ENCODE assay signal across 22 cellular contexts in genomic region chr12:27493260-27493935, GRCh38. TPM values are rescaled to one million over a fixed set of nuclear protein-coding genes. Genes with fewer than 3 reads are reported as not detected.
DNase-seq lines count a peak whose midpoint lies in the region; ATAC-seq, FAIRE-seq and TF ChIP-seq lines count a peak whose summit lies in the region.
"Had no signal": no experiment of that assay in that cellular context is flagged by ENCODE, and none has a peak within 500 bp of the region (broad histone marks: within the 10 kb centered on the region; RNA-seq: fewer than 3 reads in every experiment).

No MANE protein-coding gene starts in this region.

- no peaks in the 10 kb centered on the region for H4K20me1 ChIP-seq in HepG2 (ENCODE audit: insufficient read depth, low read length)

- no peak for TF ChIP-seq POLR2A in H54 (IDR thresholded peaks at IDR 0.05; ENCODE audit: low read depth, low read length)
- TF ChIP-seq POLR2A in HepG2 (IDR thresholded peaks at IDR 0.05; ENCODE audit: insufficient read depth in 1 of 2, low read depth in 2 of 2, low read length in 2 of 2) = no peak

- intact Hi-C loops in HepG2 (cut with micrococcal nuclease; ENCODE audit: unreplicated experiment) = no loop called here

- in situ Hi-C loops in ACHN (cut with HindIII; ENCODE audit: low pct_ligation_motif_present, low pct_unique_long_range_greater_than_20kb, low sequenced_read_pairs) (no loop called here), HepG2 (cut with HindIII; ENCODE audit: extremely low pct_ligation_motif_present, low pct_unique_long_range_greater_than_20kb) (no loop called here)

- H3K9ac ChIP-seq in HepG2 (ENCODE audit: insufficient read depth, low read depth, low read length) = no peak overlapping the region
- H3K9ac ChIP-seq: parathyroid adenoma had no signal

- H3K4me1 ChIP-seq in foreskin keratinocyte (peaks cover 8% of the 10 kb centered on the region), HepG2 (ENCODE audit: insufficient read depth, low read length) (peaks cover 4% of the 10 kb centered on the region; the same call in 1 of the 2 replicates)
- H3K4me1 ChIP-seq: parathyroid adenoma, vagina had no signal

- no peak overlapping the region for H2AFZ ChIP-seq in HepG2 (ENCODE audit: low read length)
- H2AFZ ChIP-seq: parathyroid adenoma, PC-9 had no signal

- H3K4me2 ChIP-seq in HepG2 (ENCODE audit: low read depth, low read length) = no peak overlapping the region
- H3K4me2 ChIP-seq: PC-9 had no signal

- H3K27ac ChIP-seq in foreskin keratinocyte = no peak overlapping the region
- H3K27ac ChIP-seq in HepG2 (ENCODE audit: extremely low read length, insufficient read depth, low read length) = no peak overlapping the region
- H3K27ac ChIP-seq: dorsolateral prefrontal cortex, parathyroid adenoma, PC-9, vagina had no signal

- H3K4me3 ChIP-seq in HepG2 (replicated peaks in 1 of 3; ENCODE audit: insufficient read depth in 1 of 3, low read depth in 2 of 3, low read length in 3 of 3) = no peak overlapping the region
- H3K4me3 ChIP-seq: dorsolateral prefrontal cortex, lung, PC-9, vagina had no signal

- DNase-seq in ACHN (peak; percentile 81), H54 (ENCODE audit: insufficient read length, low spot score) (peak; percentile 11), NOMO-1 treated with dmso at 0.1 percent for 144 hours (lab: John Stamatoyannopoulos, UW; ENCODE audit: unreplicated experiment) (peak; percentile 13), foreskin keratinocyte (peak; percentile 25 to 72), immature natural killer cell (no peak), HepG2 (ENCODE audit: low spot score) (no peak), NCI-H128 (lab: John Stamatoyannopoulos, UW; ENCODE audit: unreplicated experiment) (no peak), SHP77 treated with DMSO at 0.1 percent for 48 hours (lab: John Stamatoyannopoulos, UW) (no peak)
- DNase-seq: activated CD4-positive, alpha-beta T cell treated with anti-CD3 and anti-CD28 coated beads, Interleukin-2, amount 50 U/mL, for 48 hours; activated T-cell treated with anti-CD3 and anti-CD28 coated beads, Interleukin-2, amount 50 U/mL, for 1 hour; dorsolateral prefrontal cortex; erythroblast; naive thymus-derived CD8-positive, alpha-beta T cell; NCI-H1694 treated with DMSO at 0.1 percent for 48 hours; NCI-H446 treated with DMSO at 0.1 percent for 48 hours; PC-9; stimulated activated CD4-positive, alpha-beta T cell treated with anti-CD3 and anti-CD28 coated beads, Interleukin-2, amount 100 ng/mL, for 24 hours had no signal

- H3K9me3 Mint-ChIP-seq in immature natural killer cell = no peaks in the 10 kb centered on the region
- H3K9me3 Mint-ChIP-seq: activated naive CD4-positive, alpha-beta T cell treated with anti-CD3 and anti-CD28 coated beads, Interleukin-2, amount 50 U/mL, for 24 hours; brain had no signal

- FAIRE-seq in H54 (lab: Jason Lieb, UNC) (no peak), HepG2 (lab: Jason Lieb, UNC) (no peak)

- H3K79me2 ChIP-seq in HepG2 (ENCODE audit: insufficient read depth, low read length) = no peaks in the 10 kb centered on the region
- H3K79me2 ChIP-seq: parathyroid adenoma had no signal

- no peak for TF ChIP-seq RAD21 in HepG2 (CRISPR knock-in tag; IDR thresholded peaks at IDR 0.05)

- no peak overlapping the region for H3K4me3 Mint-ChIP-seq in immature natural killer cell
- H3K4me3 Mint-ChIP-seq: activated naive CD4-positive, alpha-beta T cell treated with anti-CD3 and anti-CD28 coated beads, Interleukin-2, amount 50 U/mL, for 24 hours; brain; naive thymus-derived CD8-positive, alpha-beta T cell had no signal

- no peaks in the 10 kb centered on the region for H3K36me3 ChIP-seq in HepG2 (replicated peaks in 1 of 2; ENCODE audit: control insufficient read depth in 1 of 2, insufficient read depth in 2 of 2, low read length in 2 of 2)
- H3K36me3 ChIP-seq: vagina had no signal

- no peaks in the 10 kb centered on the region for H3K4me1 Mint-ChIP-seq in immature natural killer cell
- H3K4me1 Mint-ChIP-seq: brain; naive thymus-derived CD8-positive, alpha-beta T cell had no signal

- TF ChIP-seq EP300 in HepG2 (IDR thresholded peaks at IDR 0.05; ENCODE audit: low read depth in 2 of 2, low read length in 2 of 2) (no peak), HepG2 (CRISPR knock-in tag; IDR thresholded peaks at IDR 0.05; ENCODE audit: borderline replicate concordance) (no peak)

- TF ChIP-seq CTCF in foreskin keratinocyte (conservative IDR thresholded peaks at IDR 0.05) (no peak), HepG2 (CRISPR knock-in tag; IDR thresholded peaks at IDR 0.05) (no peak)

- H3K27ac Mint-ChIP-seq in immature natural killer cell = no peak overlapping the region
- H3K27ac Mint-ChIP-seq: activated naive CD4-positive, alpha-beta T cell treated with anti-CD3 and anti-CD28 coated beads, Interleukin-2, amount 50 U/mL, for 24 hours; brain; naive thymus-derived CD8-positive, alpha-beta T cell had no signal

- CTCF ChIA-PET in HepG2 (lab: Yijun Ruan, JAX; ENCODE audit: low intra/inter-chr PET ratio, low total read pairs) = no interaction called here

- 26% methylated on average over 6 of the region's 6 CpGs for WGBS in HepG2 (ENCODE audit: low lambda C conversion rate)

- no TSS peak for BruUV-seq in HepG2 (replicated peaks; lab: Mats Ljungman, UMichigan)

- H3K27me3 ChIP-seq in foreskin keratinocyte (no peaks in the 10 kb centered on the region), HepG2 (ENCODE audit: control insufficient read depth in 1 of 2, insufficient read depth in 2 of 2, low read length in 2 of 2) (no peaks in the 10 kb centered on the region; a peak in 1 of 5 replicates)
- H3K27me3 ChIP-seq: dorsolateral prefrontal cortex, vagina had no signal

- no peaks in the 10 kb centered on the region for H3K9me3 ChIP-seq in HepG2 (ENCODE audit: low read length)
- H3K9me3 ChIP-seq: vagina had no signal

- no peaks in the 10 kb centered on the region for H3K36me3 Mint-ChIP-seq in immature natural killer cell
- H3K36me3 Mint-ChIP-seq: brain had no signal

- ATAC-seq in foreskin keratinocyte = peak; percentile 70
- ATAC-seq in HepG2 = no peak
- ATAC-seq: naive thymus-derived CD8-positive, alpha-beta T cell had no signal

- H3K27me3 Mint-ChIP-seq in immature natural killer cell (ENCODE audit: low read depth in 3 of 3) = peaks cover 1 to 8% (median 8%) of the 10 kb centered on the region in 3 donors
- H3K27me3 Mint-ChIP-seq: brain had no signal

- POLR2A ChIA-PET in HepG2 (lab: Yijun Ruan, JAX) = no interaction called here

RNA-seq across cellular contexts. Expression of gene PPFIBP1, which starts 30.6 kb away (rescaled TPM):
- total RNA-seq in foreskin keratinocyte = 92.1 and 105 TPM in 2 replicates
- polyA plus RNA-seq in foreskin keratinocyte = 12.6 and 14.2 TPM in 2 replicates
- under 1 TPM in 2 of 3 donors, not detected in 1; 0.39 to 0.62 TPM for polyA plus RNA-seq in immature natural killer cell
- total RNA-seq in HepG2 (2016; rRNA removed; fragmentation: Illumina TruSeq; extraction: Trizol) = 21.8 and 32.0 TPM in 2 replicates
- total RNA-seq in HepG2 (2016; cell fraction: cytosol; rRNA removed; fragmentation: Illumina TruSeq; extraction: Trizol; ENCODE audit: low read depth) = 6.2 and 6.4 TPM in 2 replicates
- total RNA-seq in HepG2 (2016; cell fraction: insoluble cytoplasmic fraction; rRNA removed; fragmentation: Illumina TruSeq; extraction: Trizol) = 21.0 and 26.5 TPM in 2 replicates
- 8.1 and 10.1 TPM in 2 replicates for total RNA-seq in HepG2 (2016; cell fraction: membrane; rRNA removed; fragmentation: Illumina TruSeq; extraction: Trizol)
- 35.3 and 36.6 TPM in 2 replicates for total RNA-seq in HepG2 (2016; cell fraction: nucleus; rRNA removed; fragmentation: Illumina TruSeq; extraction: Trizol)
- 16.2 and 19.6 TPM in 2 replicates for polyA plus RNA-seq in HepG2 (2011; rRNA removed)
- 6.6 and 10.3 TPM in 2 replicates for polyA plus RNA-seq in HepG2 (2011; cell fraction: cytosol; rRNA removed)
- 19.9 and 28.8 TPM in 2 replicates for polyA plus RNA-seq in HepG2 (2011; cell fraction: nucleus; rRNA removed)
- polyA plus RNA-seq in HepG2 (2012) = 14.4 and 17.5 TPM in 2 replicates
- polyA plus RNA-seq in HepG2 (2016; cell fraction: cytosol; fragmentation: Illumina TruSeq; extraction: Trizol; ENCODE audit: low read depth) = 0.42 and 0.76 TPM in 2 replicates
- polyA plus RNA-seq in HepG2 (2016; cell fraction: insoluble cytoplasmic fraction; fragmentation: Illumina TruSeq; extraction: Trizol; ENCODE audit: low read depth) = 13.2 and 13.8 TPM in 2 replicates
- 1.9 and 2.3 TPM in 2 replicates for polyA plus RNA-seq in HepG2 (2016; cell fraction: membrane; fragmentation: Illumina TruSeq; extraction: Trizol; ENCODE audit: low read depth)
- 21.9 and 25.0 TPM in 2 replicates for polyA plus RNA-seq in HepG2 (2016; cell fraction: nucleus; fragmentation: Illumina TruSeq; extraction: Trizol; ENCODE audit: insufficient read depth, low read depth)
- 18.5 and 40.1 TPM in 2 replicates for polyA minus RNA-seq in HepG2 (2011; rRNA and poly(A)+ RNA removed; ENCODE audit: low replicate concordance)
- 15.6 and 16.2 TPM in 2 replicates for polyA minus RNA-seq in HepG2 (2011; cell fraction: cytosol; rRNA and poly(A)+ RNA removed)
- polyA minus RNA-seq in HepG2 (2011; cell fraction: nucleus; rRNA and poly(A)+ RNA removed) = 89.9 and 122 TPM in 2 replicates

RNA-seq across cellular contexts. Expression of gene SMCO2, which starts 46.9 kb away (rescaled TPM):
- total RNA-seq in foreskin keratinocyte (0.75 and 1.3 TPM in 2 replicates), HepG2 (2016; rRNA removed; fragmentation: Illumina TruSeq; extraction: Trizol) (not detected in 2 replicates)
- polyA plus RNA-seq in foreskin keratinocyte (1.1 TPM in 2 replicates), immature natural killer cell (not detected), HepG2 (2011; rRNA removed) (0.15 and 0.35 TPM in 2 replicates)
- total RNA-seq in HepG2 (2016; cell fraction: cytosol; rRNA removed; fragmentation: Illumina TruSeq; extraction: Trizol; ENCODE audit: low read depth) = 0.26 TPM in 1 of 2 replicates, not detected in the other
- total RNA-seq in HepG2 (2016; cell fraction: insoluble cytoplasmic fraction; rRNA removed; fragmentation: Illumina TruSeq; extraction: Trizol) = 0.13 TPM in 1 of 2 replicates, not detected in the other
- 0.83 TPM in 1 of 2 replicates, not detected in the other for total RNA-seq in HepG2 (2016; cell fraction: membrane; rRNA removed; fragmentation: Illumina TruSeq; extraction: Trizol)
- total RNA-seq in HepG2 (2016; cell fraction: nucleus; rRNA removed; fragmentation: Illumina TruSeq; extraction: Trizol) = 0.38 TPM in 1 of 2 replicates, not detected in the other
- polyA plus RNA-seq in HepG2 (2011; cell fraction: cytosol; rRNA removed) = not detected in 2 replicates
- 0.35 and 0.45 TPM in 2 replicates for polyA plus RNA-seq in HepG2 (2011; cell fraction: nucleus; rRNA removed)
- 0.15 TPM in 1 of 2 replicates, not detected in the other for polyA plus RNA-seq in HepG2 (2012)
- not detected in 2 replicates for polyA plus RNA-seq in HepG2 (2016; cell fraction: cytosol; fragmentation: Illumina TruSeq; extraction: Trizol; ENCODE audit: low read depth)
- not detected in 2 replicates for polyA plus RNA-seq in HepG2 (2016; cell fraction: insoluble cytoplasmic fraction; fragmentation: Illumina TruSeq; extraction: Trizol; ENCODE audit: low read depth)
- 0.15 TPM in 1 of 2 replicates, not detected in the other for polyA plus RNA-seq in HepG2 (2016; cell fraction: membrane; fragmentation: Illumina TruSeq; extraction: Trizol; ENCODE audit: low read depth)
- 0.52 TPM in 1 of 2 replicates, not detected in the other for polyA plus RNA-seq in HepG2 (2016; cell fraction: nucleus; fragmentation: Illumina TruSeq; extraction: Trizol; ENCODE audit: insufficient read depth, low read depth)
- 0.34 TPM in 1 of 2 replicates, not detected in the other for polyA minus RNA-seq in HepG2 (2011; rRNA and poly(A)+ RNA removed; ENCODE audit: low replicate concordance)
- polyA minus RNA-seq in HepG2 (2011; cell fraction: cytosol; rRNA and poly(A)+ RNA removed) = not detected in 2 replicates
- polyA minus RNA-seq in HepG2 (2011; cell fraction: nucleus; rRNA and poly(A)+ RNA removed) = 0.99 TPM in 1 of 2 replicates, not detected in the other
- total RNA-seq: naive thymus-derived CD8-positive, alpha-beta T cell; vagina had no signal
- polyA plus RNA-seq: naive thymus-derived CD8-positive, alpha-beta T cell had no signal

Comparison
In these comparisons a context has a peak if more than half of its experiments do, and no peak if none do; other contexts are left out.
1. DNase-seq: peak in ACHN (single experiment), H54 (single experiment), NOMO-1 treated with dmso at 0.1 percent for 144 hours (single experiment) and foreskin keratinocyte (2 of 2); none in immature natural killer cell (0 of 3), HepG2 (single experiment), NCI-H128 (single experiment) and SHP77 treated with DMSO at 0.1 percent for 48 hours (single experiment).